10 cellular contexts compared by ENCODE assay signal in genomic region chr11:33691051-33691864, GRCh38. TPM values are rescaled to one million over a fixed set of nuclear protein-coding genes. Genes with fewer than 3 reads are reported as not detected.
A peak's percentile ranks its signal among the peaks of the same experiment; 100 is the strongest.
DNase-seq lines count a peak whose midpoint lies in the region; ATAC-seq and TF ChIP-seq lines count a peak whose summit lies in the region.
"Had no signal": no experiment of that assay in that cellular context is flagged by ENCODE, and none has a peak within 500 bp of the region (broad histone marks: within the 10 kb centered on the region; RNA-seq: fewer than 3 reads in every experiment).

No MANE protein-coding gene starts in this region.

- no peak for TF ChIP-seq EP300 in SK-N-SH (IDR thresholded peaks at IDR 0.05; ENCODE audit: borderline replicate concordance in 1 of 2, low read depth in 1 of 2, low read length in 1 of 2)

- no peaks in the 10 kb centered on the region for H3K27me3 ChIP-seq in SK-N-SH (ENCODE audit: insufficient read depth)
- H3K27me3 ChIP-seq in psoas muscle (ENCODE audit: insufficient read depth in 3 of 3, low read length in 2 of 3), result no peaks in the 10 kb centered on the region
- H3K27me3 ChIP-seq in CD8-positive, alpha-beta memory T cell (ENCODE audit: insufficient read depth, low read length, poor library complexity, severe bottlenecking), result peaks cover 5% of the 10 kb centered on the region

- 33% methylated on average over 6 of the region's 6 CpGs for WGBS in SK-N-SH (ENCODE audit: low lambda C conversion rate)
- WGBS in psoas muscle, 3 donors, result 66 to 75% (median 69%) methylated on average over 6 of the region's 6 CpGs

- H3K27ac ChIP-seq in SK-N-SH (ENCODE audit: low read depth in 2 of 2, low read length in 1 of 2) (peak overlapping the region; percentile 73 to 100), psoas muscle (peak overlapping the region; percentile 72)
- no peak overlapping the region for H3K27ac ChIP-seq in CD8-positive, alpha-beta memory T cell (ENCODE audit: low read depth, low read length)

- POLR2A ChIA-PET in SK-N-SH (lab: Yijun Ruan, JAX), result interaction anchor here (1.3 kb wide), 1 partner anchor 9 kb away, joined by 4 read pairs; the partner anchor contains the start of gene C11orf91
- POLR2A ChIA-PET in CD8-positive, alpha-beta memory T cell (lab: Charles Lee), result interaction anchor here (0.6 kb wide), 1 partner anchor 44 kb away, joined by 4 read pairs; no protein-coding TSS in a partner anchor

- H3K27me3 Mint-ChIP-seq in CD8-positive, alpha-beta memory T cell, result peaks cover 6 to 22% of the 10 kb centered on the region in 2 donors

- H3K4me1 ChIP-seq in SK-N-SH (ENCODE audit: control insufficient read depth in 1 of 2, insufficient read depth in 2 of 2, low read depth in 1 of 2, low read length in 1 of 2) (peaks cover 26 to 73% of the 10 kb centered on the region in 2 experiments), psoas muscle (peaks cover 29% of the 10 kb centered on the region)
- no peaks in the 10 kb centered on the region for H3K4me1 ChIP-seq in CD8-positive, alpha-beta memory T cell (ENCODE audit: insufficient read depth, low read length)

- TF ChIP-seq RAD21 in SK-N-SH (IDR thresholded peaks at IDR 0.05; ENCODE audit: low read length), result no peak

- H3K9me3 ChIP-seq in SK-N-SH (no peaks in the 10 kb centered on the region), psoas muscle (no peaks in the 10 kb centered on the region)
- no peaks in the 10 kb centered on the region for H3K9me3 ChIP-seq in CD8-positive, alpha-beta memory T cell (ENCODE audit: low read length)

- ATAC-seq in psoas muscle (no peak), GM21576 (IDR thresholded peaks at IDR 0.05; ENCODE audit: unreplicated experiment) (no peak)

- H3K4me2 ChIP-seq in SK-N-SH, result peak overlapping the region; percentile 69

- H3K36me3 ChIP-seq in SK-N-SH (replicated peaks in 1 of 2; ENCODE audit: control insufficient read depth in 1 of 2, insufficient read depth in 2 of 2, low read length in 1 of 2), result no peaks in the 10 kb centered on the region
- no peaks in the 10 kb centered on the region for H3K36me3 ChIP-seq in psoas muscle (ENCODE audit: insufficient read depth in 1 of 2, low read depth in 1 of 2)
- no peaks in the 10 kb centered on the region for H3K36me3 ChIP-seq in CD8-positive, alpha-beta memory T cell (ENCODE audit: insufficient read depth, low read length)

- no peaks in the 10 kb centered on the region for H3K9me2 ChIP-seq in SK-N-SH

- H3K4me3 Mint-ChIP-seq in CD8-positive, alpha-beta memory T cell, result no peak overlapping the region

- CTCF ChIA-PET in SK-N-SH (lab: Yijun Ruan, JAX), result interaction anchor here (1.2 to 14.6 kb wide), 5 partner anchors 51 to 526 kb away, joined by 3 to 185 read pairs (median 18); no protein-coding TSS in a partner anchor
- CTCF ChIA-PET in CD8-positive, alpha-beta memory T cell (lab: Charles Lee), result no interaction called here

- peak overlapping the region; percentile 85 for H3K9ac ChIP-seq in SK-N-SH

- peaks cover 0 to 4% (median 0%) of the 10 kb centered on the region in 3 donors for H3K36me3 Mint-ChIP-seq in CD8-positive, alpha-beta memory T cell

- H3K27ac Mint-ChIP-seq in CD8-positive, alpha-beta memory T cell, result peak overlapping the region in 1 of 8 donors; percentile 12

- peaks cover 0 to under 1% (median under 1%) of the 10 kb centered on the region in 3 donors for H3K4me1 Mint-ChIP-seq in CD8-positive, alpha-beta memory T cell

- intact Hi-C loops in psoas muscle (cut with DNase I), result loop anchor here in 1 of 2 donors (10.0 kb wide), 1 partner anchor 526 kb away; the partner anchor contains the start of gene CSTF3

- H3K9me3 Mint-ChIP-seq in CD8-positive, alpha-beta memory T cell, result peaks cover 2 to 7% (median 4%) of the 10 kb centered on the region in 5 donors

- no peaks in the 10 kb centered on the region for H3K79me2 ChIP-seq in SK-N-SH (ENCODE audit: insufficient read depth)

- H2AFZ ChIP-seq in SK-N-SH (ENCODE audit: low read depth), result 0 out of 2 replicates have a peak overlapping the region, but pooled peaks have one; percentile 5

- H3F3A ChIP-seq in SK-N-SH (replicated peaks; ENCODE audit: insufficient read depth), result peaks cover 56% of the 10 kb centered on the region

- no peaks in the 10 kb centered on the region for H4K20me1 ChIP-seq in SK-N-SH (ENCODE audit: insufficient read depth)

- TF ChIP-seq CTCF in SK-N-SH (IDR thresholded peaks at IDR 0.05) (no peak), fibroblast of pulmonary artery (IDR thresholded peaks at IDR 0.05; ENCODE audit: low read length, missing control alignments) (no peak), psoas muscle (IDR thresholded peaks at IDR 0.05) (no peak)

- DNase-seq in Daoy (ENCODE audit: low read depth) (peak; percentile 80), SK-N-SH (no peak), fibroblast of pulmonary artery (ENCODE audit: low read depth) (no peak), psoas muscle (no peak), NOMO-1 treated with dmso at 0.1 percent for 144 hours (lab: John Stamatoyannopoulos, UW; ENCODE audit: unreplicated experiment) (no peak), cerebellar nuclear complex (lab: John Stamatoyannopoulos, UW) (no peak)
- DNase-seq in CD8-positive, alpha-beta memory T cell, result no peak
- DNase-seq: Kasumi-1 had no signal

- H3K4me3 ChIP-seq in SK-N-SH (ENCODE audit: low read depth in 2 of 2, low read length in 1 of 2) (0 out of 4 replicates have a peak overlapping the region, but pooled peaks of 1 of the 2 experiments have one; percentile 12), fibroblast of pulmonary artery (replicated peaks; ENCODE audit: low read depth, low read length) (peak overlapping the region; percentile 38), psoas muscle (no peak overlapping the region)
- H3K4me3 ChIP-seq in CD8-positive, alpha-beta memory T cell (ENCODE audit: low read length), result no peak overlapping the region

TF ChIP-seq in SK-N-SH, 30 proteins besides CTCF, POLR2A, EP300 and RAD21 (continues in another document):
- TF ChIP-seq JUND (IDR thresholded peaks at IDR 0.05) (no peak), USF2 (IDR thresholded peaks at IDR 0.05; ENCODE audit: borderline replicate concordance, low read depth, low read length) (no peak), TCF12 (IDR thresholded peaks at IDR 0.05) (no peak; the same call in 1 of the 2 replicates), NRF1 (IDR thresholded peaks at IDR 0.05; ENCODE audit: low read depth, low read length) (no peak), REST (IDR thresholded peaks at IDR 0.05; ENCODE audit: low read depth, low read length) (no peak), SMC3 (IDR thresholded peaks at IDR 0.05; ENCODE audit: low read depth, low read length) (no peak), NFIC (IDR thresholded peaks at IDR 0.05; ENCODE audit: borderline replicate concordance) (no peak), MAX (IDR thresholded peaks at IDR 0.05; ENCODE audit: low read depth) (no peak), EZH2phosphoT487 (IDR thresholded peaks at IDR 0.05; ENCODE audit: borderline replicate concordance, low read depth) (no peak), CHD2 (IDR thresholded peaks at IDR 0.05; ENCODE audit: low read length, partially characterized antibody) (no peak)

RNA-seq across cellular contexts. Expression of gene C11orf91, which starts 9.4 kb away (rescaled TPM):
- total RNA-seq in Daoy (2014; rRNA removed; shearing (Covaris generic)), result not detected in 2 replicates
- polyA plus RNA-seq in SK-N-SH (2012; rRNA removed) (0.10 and 0.15 TPM in 2 replicates), psoas muscle (under 1 TPM in 1 of 3 donors, not detected in 2; 0.14 TPM)
- polyA plus RNA-seq in SK-N-SH (2012; cell fraction: cytosol; rRNA removed), result 0.12 and 0.14 TPM in 2 replicates
- 0.14 and 0.45 TPM in 2 replicates for polyA plus RNA-seq in SK-N-SH (2012; cell fraction: nucleus; rRNA removed)
- total RNA-seq in psoas muscle, result under 1 TPM in 3 of 4 donors, not detected in 1; 0.49 to 0.87 (median 0.53) TPM
- not detected for total RNA-seq in CD8-positive, alpha-beta memory T cell
- polyA plus RNA-seq in CD8-positive, alpha-beta memory T cell, result not detected
- total RNA-seq: occipital lobe had no signal

RNA-seq across cellular contexts. Expression of gene CD59, which starts 45.0 kb away (rescaled TPM):
- total RNA-seq in Daoy (2014; rRNA removed; shearing (Covaris generic)), result 246 and 312 TPM in 2 replicates
- polyA plus RNA-seq in SK-N-SH (2012; rRNA removed) (616 and 849 TPM in 2 replicates), psoas muscle (100 to 1,000 TPM; 423 to 754 (median 450) TPM)
- polyA plus RNA-seq in SK-N-SH (2012; cell fraction: cytosol; rRNA removed), result 705 and 770 TPM in 2 replicates
- polyA plus RNA-seq in SK-N-SH (2012; cell fraction: nucleus; rRNA removed), result 216 and 380 TPM in 2 replicates
- total RNA-seq in psoas muscle, result 100 to 1,000 TPM; 548 to 930 (median 580) TPM
- 10 to 100 TPM; 25.2 to 28.0 TPM for total RNA-seq in CD8-positive, alpha-beta memory T cell
- polyA plus RNA-seq in CD8-positive, alpha-beta memory T cell, result 40.4 TPM
